23 cellular contexts compared by ENCODE assay signal in genomic region chr6:30272032-30272431, GRCh38.
"Had no signal": no experiment of that assay in that cellular context is flagged by ENCODE, and none has a peak within 500 bp of the region (broad histone marks: within the 10 kb centered on the region; RNA-seq: fewer than 3 reads in every experiment).

No MANE protein-coding gene starts in this region.

- H3K9ac ChIP-seq: neural progenitor cell had no signal

- ATAC-seq: activated CD4-positive, CD25-positive, alpha-beta regulatory T cell treated with anti-CD3 and anti-CD28 coated beads, Interleukin-2, amount 50 U/mL, for 24 hours; effector memory CD8-positive, alpha-beta T cell; esophagus mucosa; left ventricle myocardium superior; naive thymus-derived CD8-positive, alpha-beta T cell had no signal

- H3K4me3 ChIP-seq: colonic mucosa, dorsolateral prefrontal cortex, neural progenitor cell, testis had no signal

- H3K4me2 ChIP-seq: neural progenitor cell had no signal

- H3K9me3 ChIP-seq: colonic mucosa, testis had no signal

- H3K36me3 ChIP-seq: colonic mucosa, neural progenitor cell had no signal

- H3K27ac ChIP-seq: colonic mucosa, dorsolateral prefrontal cortex, neural progenitor cell, testis, VCaP had no signal

- H3K4me1 ChIP-seq: colonic mucosa, neural progenitor cell, testis had no signal

- H2AFZ ChIP-seq: neural progenitor cell had no signal

- H3K27me3 ChIP-seq: colonic mucosa, dorsolateral prefrontal cortex, neural progenitor cell, testis had no signal

- DNase-seq: activated CD4-positive, alpha-beta memory T cell treated with anti-CD3 and anti-CD28 coated beads, Interleukin-2, amount 10 ng/mL, durations not matched to agents 7 days and 5 days; activated CD4-positive, alpha-beta T cell treated with anti-CD3 and anti-CD28 coated beads, Interleukin-2, amount 10 ng/mL, durations not matched to agents 24 days and 14 days; activated naive CD8-positive, alpha-beta T cell treated with anti-CD3 and anti-CD28 coated beads for 36 hours; activated T-cell treated with anti-CD3 and anti-CD28 coated beads, Interleukin-2, amount 50 U/mL, for 1 hour; colonic mucosa; dorsolateral prefrontal cortex; effector memory CD8-positive, alpha-beta T cell; hippocampal formation; left ventricle myocardium superior; mammary epithelial cell; naive thymus-derived CD8-positive, alpha-beta T cell; retina; stimulated activated CD4-positive, alpha-beta T cell treated with anti-CD3 and anti-CD28 coated beads, Interleukin-4, amount 100 ng/mL, for 1 hour; stimulated activated naive CD4-positive, alpha-beta T cell; testis; trophoblast cell had no signal

- FAIRE-seq: astrocyte, endothelial cell of umbilical vein, islet of Langerhans had no signal
